ENCODE assay signal across 1 cellular context in genomic region chr11:1758611-1759150, GRCh38.
TF ChIP-seq lines count a peak whose summit lies in the region.

No MANE protein-coding gene starts in this region.

TF ChIP-seq in GM23338, 12 proteins besides CTCF, POLR2A, EP300 and RAD21 (continued from another document):
- TF ChIP-seq, protein P1, sequence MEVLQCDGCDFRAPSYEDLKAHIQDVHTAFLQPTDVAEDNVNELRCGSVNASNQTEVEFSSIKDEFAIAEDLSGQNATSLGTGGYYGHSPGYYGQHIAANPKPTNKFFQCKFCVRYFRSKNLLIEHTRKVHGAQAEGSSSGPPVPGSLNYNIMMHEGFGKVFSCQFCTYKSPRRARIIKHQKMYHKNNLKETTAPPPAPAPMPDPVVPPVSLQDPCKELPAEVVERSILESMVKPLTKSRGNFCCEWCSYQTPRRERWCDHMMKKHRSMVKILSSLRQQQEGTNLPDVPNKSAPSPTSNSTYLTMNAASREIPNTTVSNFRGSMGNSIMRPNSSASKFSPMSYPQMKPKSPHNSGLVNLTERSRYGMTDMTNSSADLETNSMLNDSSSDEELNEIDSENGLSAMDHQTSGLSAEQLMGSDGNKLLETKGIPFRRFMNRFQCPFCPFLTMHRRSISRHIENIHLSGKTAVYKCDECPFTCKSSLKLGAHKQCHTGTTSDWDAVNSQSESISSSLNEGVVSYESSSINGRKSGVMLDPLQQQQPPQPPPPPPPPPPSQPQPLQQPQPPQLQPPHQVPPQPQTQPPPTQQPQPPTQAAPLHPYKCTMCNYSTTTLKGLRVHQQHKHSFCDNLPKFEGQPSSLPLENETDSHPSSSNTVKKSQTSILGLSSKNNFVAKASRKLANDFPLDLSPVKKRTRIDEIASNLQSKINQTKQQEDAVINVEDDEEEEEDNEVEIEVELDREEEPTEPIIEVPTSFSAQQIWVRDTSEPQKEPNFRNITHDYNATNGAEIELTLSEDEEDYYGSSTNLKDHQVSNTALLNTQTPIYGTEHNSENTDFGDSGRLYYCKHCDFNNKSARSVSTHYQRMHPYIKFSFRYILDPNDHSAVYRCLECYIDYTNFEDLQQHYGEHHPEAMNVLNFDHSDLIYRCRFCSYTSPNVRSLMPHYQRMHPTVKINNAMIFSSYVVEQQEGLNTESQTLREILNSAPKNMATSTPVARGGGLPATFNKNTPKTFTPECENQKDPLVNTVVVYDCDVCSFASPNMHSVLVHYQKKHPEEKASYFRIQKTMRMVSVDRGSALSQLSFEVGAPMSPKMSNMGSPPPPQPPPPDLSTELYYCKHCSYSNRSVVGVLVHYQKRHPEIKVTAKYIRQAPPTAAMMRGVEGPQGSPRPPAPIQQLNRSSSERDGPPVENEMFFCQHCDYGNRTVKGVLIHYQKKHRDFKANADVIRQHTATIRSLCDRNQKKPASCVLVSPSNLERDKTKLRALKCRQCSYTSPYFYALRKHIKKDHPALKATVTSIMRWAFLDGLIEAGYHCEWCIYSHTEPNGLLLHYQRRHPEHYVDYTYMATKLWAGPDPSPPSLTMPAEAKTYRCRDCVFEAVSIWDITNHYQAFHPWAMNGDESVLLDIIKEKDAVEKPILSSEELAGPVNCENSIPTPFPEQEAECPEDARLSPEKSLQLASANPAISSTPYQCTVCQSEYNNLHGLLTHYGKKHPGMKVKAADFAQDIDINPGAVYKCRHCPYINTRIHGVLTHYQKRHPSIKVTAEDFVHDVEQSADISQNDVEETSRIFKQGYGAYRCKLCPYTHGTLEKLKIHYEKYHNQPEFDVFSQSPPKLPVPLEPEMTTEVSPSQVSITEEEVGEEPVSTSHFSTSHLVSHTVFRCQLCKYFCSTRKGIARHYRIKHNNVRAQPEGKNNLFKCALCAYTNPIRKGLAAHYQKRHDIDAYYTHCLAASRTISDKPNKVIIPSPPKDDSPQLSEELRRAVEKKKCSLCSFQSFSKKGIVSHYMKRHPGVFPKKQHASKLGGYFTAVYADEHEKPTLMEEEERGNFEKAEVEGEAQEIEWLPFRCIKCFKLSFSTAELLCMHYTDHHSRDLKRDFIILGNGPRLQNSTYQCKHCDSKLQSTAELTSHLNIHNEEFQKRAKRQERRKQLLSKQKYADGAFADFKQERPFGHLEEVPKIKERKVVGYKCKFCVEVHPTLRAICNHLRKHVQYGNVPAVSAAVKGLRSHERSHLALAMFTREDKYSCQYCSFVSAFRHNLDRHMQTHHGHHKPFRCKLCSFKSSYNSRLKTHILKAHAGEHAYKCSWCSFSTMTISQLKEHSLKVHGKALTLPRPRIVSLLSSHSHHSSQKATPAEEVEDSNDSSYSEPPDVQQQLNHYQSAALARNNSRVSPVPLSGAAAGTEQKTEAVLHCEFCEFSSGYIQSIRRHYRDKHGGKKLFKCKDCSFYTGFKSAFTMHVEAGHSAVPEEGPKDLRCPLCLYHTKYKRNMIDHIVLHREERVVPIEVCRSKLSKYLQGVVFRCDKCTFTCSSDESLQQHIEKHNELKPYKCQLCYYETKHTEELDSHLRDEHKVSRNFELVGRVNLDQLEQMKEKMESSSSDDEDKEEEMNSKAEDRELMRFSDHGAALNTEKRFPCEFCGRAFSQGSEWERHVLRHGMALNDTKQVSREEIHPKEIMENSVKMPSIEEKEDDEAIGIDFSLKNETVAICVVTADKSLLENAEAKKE (CRISPR knock-in tag; IDR thresholded peaks at IDR 0.05): no peak
- TF ChIP-seq, protein P2, sequence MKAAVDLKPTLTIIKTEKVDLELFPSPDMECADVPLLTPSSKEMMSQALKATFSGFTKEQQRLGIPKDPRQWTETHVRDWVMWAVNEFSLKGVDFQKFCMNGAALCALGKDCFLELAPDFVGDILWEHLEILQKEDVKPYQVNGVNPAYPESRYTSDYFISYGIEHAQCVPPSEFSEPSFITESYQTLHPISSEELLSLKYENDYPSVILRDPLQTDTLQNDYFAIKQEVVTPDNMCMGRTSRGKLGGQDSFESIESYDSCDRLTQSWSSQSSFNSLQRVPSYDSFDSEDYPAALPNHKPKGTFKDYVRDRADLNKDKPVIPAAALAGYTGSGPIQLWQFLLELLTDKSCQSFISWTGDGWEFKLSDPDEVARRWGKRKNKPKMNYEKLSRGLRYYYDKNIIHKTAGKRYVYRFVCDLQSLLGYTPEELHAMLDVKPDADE (IDR thresholded peaks at IDR 0.05): no peak
- TF ChIP-seq EZH2phosphoT487 (IDR thresholded peaks at IDR 0.05; ENCODE audit: unreplicated experiment) (no peak), ZNF114 (CRISPR knock-in tag; IDR thresholded peaks at IDR 0.05) (no peak), POLR2AphosphoS5 (IDR thresholded peaks at IDR 0.05; ENCODE audit: low read depth) (no peak)
